ENCODE assay signal across 1 cellular context in genomic region chr12:80166751-80167150, GRCh38.
A peak's percentile ranks its signal among the peaks of the same experiment; 100 is the strongest.
TF ChIP-seq lines count a peak whose summit lies in the region.

No MANE protein-coding gene starts in this region.

TF ChIP-seq in HepG2, 621 proteins besides CTCF, POLR2A, EP300 and RAD21 (continued from another document):
- peak; percentile 59 to 74; a peak in 3 of 4 replicates for TF ChIP-seq MAFK (conservative IDR thresholded peaks at IDR 0.05 in 1 of 2, IDR thresholded peaks at IDR 0.05 in 1 of 2; ENCODE audit: low read length in 2 of 2)
- no peak for TF ChIP-seq SKIL (CRISPR knock-in tag; IDR thresholded peaks at IDR 0.05; ENCODE audit: borderline replicate concordance)
- peak; percentile 72 for TF ChIP-seq MAFF (IDR thresholded peaks at IDR 0.05; ENCODE audit: low read depth, low read length)
- TF ChIP-seq SALL1 (CRISPR knock-in tag; IDR thresholded peaks at IDR 0.05) = no peak
